Comparison of ENCODE assay signal across 13 cellular contexts in genomic region chr6:162056745-162057144, GRCh38.
DNase-seq lines count a peak whose midpoint lies in the region; ATAC-seq, FAIRE-seq and TF ChIP-seq lines count a peak whose summit lies in the region.
"Had no signal": no experiment of that assay in that cellular context is flagged by ENCODE, and none has a peak within 500 bp of the region (broad histone marks: within the 10 kb centered on the region; RNA-seq: fewer than 3 reads in every experiment).

No MANE protein-coding gene starts in this region.

- no peak overlapping the region for H3K4ac ChIP-seq in H1 (replicated peaks; ENCODE audit: insufficient read length, low read depth, low read length)

- H4K20me1 ChIP-seq in H1 (replicated peaks in 1 of 2; ENCODE audit: control insufficient read depth in 1 of 2, insufficient read depth in 2 of 2, low read length in 2 of 2) = peaks cover 0 to 5% of the 10 kb centered on the region in 2 experiments

- no peak overlapping the region for H2AK5ac ChIP-seq in H1 (ENCODE audit: low read depth, low read length)

- TF ChIP-seq POLR2A in NB4 (IDR thresholded peaks at IDR 0.05; ENCODE audit: extremely low read depth, insufficient read length) (no peak), H1 (IDR thresholded peaks at IDR 0.05; ENCODE audit: control extremely low read depth in 1 of 2, low read depth in 2 of 2, low read length in 2 of 2) (no peak)

- H3K4me3 ChIP-seq in AG10803 (ENCODE audit: low read length) = no peak overlapping the region
- no peak overlapping the region for H3K4me3 ChIP-seq in NB4 (ENCODE audit: low read depth, low read length)
- no peak overlapping the region for H3K4me3 ChIP-seq in H1 (ENCODE audit: extremely low read depth in 1 of 4, insufficient read depth in 2 of 4, low read depth in 3 of 4, low read length in 4 of 4)
- H3K4me3 ChIP-seq in mucosa of descending colon = no peak overlapping the region

- no peak overlapping the region for H2BK120ac ChIP-seq in H1 (replicated peaks; ENCODE audit: low read depth, low read length)

- H3K56ac ChIP-seq in H1 (replicated peaks; ENCODE audit: insufficient read length, low read depth, low read length) = no peak overlapping the region

- H3K79me2 ChIP-seq in H1 (ENCODE audit: control insufficient read depth in 1 of 2, insufficient read depth in 2 of 2, low read length in 2 of 2) = no peaks in the 10 kb centered on the region

- H2BK5ac ChIP-seq in H1 (ENCODE audit: low read depth, low read length) = no peak overlapping the region

- no peak overlapping the region for H3K18ac ChIP-seq in H1 (ENCODE audit: extremely low read depth, low read length)

- no peak overlapping the region for H2BK20ac ChIP-seq in H1 (ENCODE audit: low read length)

- FAIRE-seq in H1 (lab: Jason Lieb, UNC) = no peak

- 57% methylated on average over 8 of the region's 8 CpGs; no CpG with 5 or more reads in 1 of the 2 experiments for WGBS in H1 (ENCODE audit: extremely low coverage in 1 of 2, insufficient coverage in 1 of 2, insufficient read length in 1 of 2, insufficient replicate concordance in 2 of 2, low coverage in 1 of 2, low lambda C conversion rate in 2 of 2, missing lambda C conversion rate in 1 of 2), 2 experiments

- no peak overlapping the region for H4K5ac ChIP-seq in H1 (ENCODE audit: insufficient read length, low read depth, low read length)

- no peak overlapping the region for H3K4me2 ChIP-seq in H1 (ENCODE audit: insufficient read depth in 1 of 2, low read depth in 2 of 2, low read length in 2 of 2)

- TF ChIP-seq RAD21 in H1 (IDR thresholded peaks at IDR 0.05 in 1 of 2, conservative IDR thresholded peaks at IDR 0.05 in 1 of 2; ENCODE audit: low read depth in 2 of 2, low read length in 2 of 2) = peak in 1 of 2 experiments; percentile 19; a peak in 2 of 4 replicates

- ATAC-seq in mucosa of descending colon = no peak

- peaks cover 5% of the 10 kb centered on the region for H3K23me2 ChIP-seq in H1 (ENCODE audit: low read depth, low read length)

- peak; percentile 28 for DNase-seq in AG10803 (ENCODE audit: low read depth)
- peak; percentile 16 for DNase-seq in NB4 (ENCODE audit: low read depth)
- peak; percentile 33 to 48 for DNase-seq in H1 (ENCODE audit: low read depth in 1 of 2, low spot score in 2 of 2)
- peak; percentile 57 for DNase-seq in left kidney (ENCODE audit: low read depth, low spot score)
- no peak for DNase-seq in DMS153 treated with DMSO at 0.1 percent for 48 hours (lab: John Stamatoyannopoulos, UW; ENCODE audit: unreplicated experiment)
- no peak for DNase-seq in anterior cingulate cortex (lab: John Stamatoyannopoulos, UW)
- no peak for DNase-seq in mucosa of descending colon
- DNase-seq in NCI-H446 treated with DMSO at 0.1 percent for 48 hours (lab: John Stamatoyannopoulos, UW) = no peak
- DNase-seq: amniotic stem cell; NCI-H524 treated with DMSO at 0.1 percent for 48 hours; stimulated activated CD4-positive, alpha-beta T cell treated with anti-CD3 and anti-CD28 coated beads, Interleukin-15, amount 100 ng/mL, for 24 hours; stimulated activated naive CD8-positive, alpha-beta T cell treated with anti-CD3 and anti-CD28 coated beads, Interleukin-15, amount 100 ng/mL, for 72 hours had no signal

- no peak overlapping the region for H2BK12ac ChIP-seq in H1 (ENCODE audit: low read depth, low read length)

- H3K4me1 ChIP-seq in H1 (replicated peaks in 1 of 4; ENCODE audit: control insufficient read depth in 3 of 4, insufficient read depth in 4 of 4, low read length in 3 of 4) (peaks cover 0 to 2% (median under 1%) of the 10 kb centered on the region in 4 experiments; a peak in 3 of 7 replicates), mucosa of descending colon (ENCODE audit: low read depth) (no peaks in the 10 kb centered on the region)

- 0 out of 7 replicates have a peak overlapping the region, but pooled peaks of 1 of the 4 experiments have one; percentile 31 for H3K9ac ChIP-seq in H1 (replicated peaks in 1 of 4; ENCODE audit: extremely low read depth in 1 of 4, low read depth in 3 of 4, low read length in 3 of 4)

- H2BK15ac ChIP-seq in H1 (ENCODE audit: low read length) = no peak overlapping the region

- CTCF ChIA-PET in H1 (lab: Charles Lee; ENCODE audit: partially characterized antibody) = interaction anchor here (1.0 kb wide), 1 partner anchor 347 kb away, joined by 3 read pairs; no protein-coding TSS in a partner anchor

- no peak for TF ChIP-seq EP300 in H1 (IDR thresholded peaks at IDR 0.05; ENCODE audit: borderline replicate concordance in 1 of 2, low read depth in 2 of 2, low read length in 2 of 2)

- no peak overlapping the region for H3K23ac ChIP-seq in H1 (ENCODE audit: insufficient read length)

- H4K91ac ChIP-seq in H1 (replicated peaks; ENCODE audit: insufficient read length, low read length) = no peak overlapping the region

- no peak for TF ChIP-seq CTCF in AG10803 (conservative IDR thresholded peaks at IDR 0.05; ENCODE audit: low read length)
- TF ChIP-seq CTCF in NB4 (IDR thresholded peaks at IDR 0.05; ENCODE audit: low read depth, low read length) = no peak
- TF ChIP-seq CTCF in H1 (IDR thresholded peaks at IDR 0.05; ENCODE audit: control extremely low read depth in 1 of 3, insufficient read depth in 1 of 3, low read depth in 1 of 3, low read length in 3 of 3) = peak in 1 of 3 experiments; percentile 24; a peak in 1 of 4 replicates
- TF ChIP-seq CTCF in mucosa of descending colon (IDR thresholded peaks at IDR 0.05) = no peak

- intact Hi-C loops in mucosa of descending colon (cut with DNase I, micrococcal nuclease) = no loop called here

- H3K14ac ChIP-seq in H1 (ENCODE audit: insufficient read length) = no peak overlapping the region

- H3K27me3 ChIP-seq in H1 (replicated peaks in 1 of 4; ENCODE audit: control insufficient read depth in 3 of 4, extremely low read depth in 1 of 4, insufficient read depth in 3 of 4, low read length in 3 of 4) = no peaks in the 10 kb centered on the region

- H4K8ac ChIP-seq in H1 (ENCODE audit: extremely low read depth, insufficient read depth, low read length) = peak overlapping the region; percentile 63; the same call in 1 of the 2 replicates

- peak overlapping the region; percentile 85; the same call in 1 of the 2 replicates for H2AFZ ChIP-seq in H1 (ENCODE audit: low read length)

- H3K9me3 ChIP-seq in H1 (ENCODE audit: insufficient read depth in 2 of 2, low read depth in 1 of 2, low read length in 1 of 2) (no peaks in the 10 kb centered on the region), mucosa of descending colon (no peaks in the 10 kb centered on the region)

- H3K79me1 ChIP-seq in H1 (ENCODE audit: low read depth, low read length) = no peaks in the 10 kb centered on the region

- H3K36me3 ChIP-seq in H1 (ENCODE audit: control insufficient read depth in 2 of 4, insufficient read depth in 4 of 4, low read length in 3 of 4) (no peaks in the 10 kb centered on the region), mucosa of descending colon (ENCODE audit: low read depth) (no peaks in the 10 kb centered on the region)

- POLR2A ChIA-PET in H1 (lab: Charles Lee; ENCODE audit: partially characterized antibody) = no interaction called here

- no peak overlapping the region for H3K27ac ChIP-seq in H1 (ENCODE audit: low read depth, low read length)
- H3K27ac ChIP-seq: C4-2B had no signal

TF ChIP-seq in H1, 55 proteins besides CTCF, POLR2A, EP300 and RAD21:
- no peak for TF ChIP-seq TCF12 (IDR thresholded peaks at IDR 0.05; ENCODE audit: low read depth, low read length)
- TF ChIP-seq CREB1 (IDR thresholded peaks at IDR 0.05) = no peak
- TF ChIP-seq RXRA (IDR thresholded peaks at IDR 0.05; ENCODE audit: insufficient read depth, low read depth, low read length) = no peak
- TF ChIP-seq CBX5 (IDR thresholded peaks at IDR 0.05; ENCODE audit: low read depth, low read length) = no peak
- no peak for TF ChIP-seq USF2 (IDR thresholded peaks at IDR 0.05; ENCODE audit: low read length)
- TF ChIP-seq SP2 (IDR thresholded peaks at IDR 0.05; ENCODE audit: low read length) = no peak
- TF ChIP-seq PHF8 (conservative IDR thresholded peaks at IDR 0.05; ENCODE audit: low read depth, low read length) = no peak
- no peak for TF ChIP-seq SIRT6 (IDR thresholded peaks at IDR 0.05; ENCODE audit: low read length)

Comparison
In these comparisons a context has a peak if more than half of its experiments do, and no peak if none do; other contexts are left out.
1. DNase-seq: peak in AG10803 (single experiment), NB4 (single experiment), H1 (2 of 2) and left kidney (single experiment); none in DMS153 treated with DMSO at 0.1 percent for 48 hours (single experiment), anterior cingulate cortex (0 of 58), mucosa of descending colon (0 of 3) and NCI-H446 treated with DMSO at 0.1 percent for 48 hours (single experiment).